In genomic region chrX:154174356-154174755, GRCh38 we compare ENCODE assay signal across 2 cellular contexts. TPM values are rescaled to one million over a fixed set of nuclear protein-coding genes. Genes with fewer than 3 reads are reported as not detected.
"Had no signal": no experiment of that assay in that cellular context is flagged by ENCODE, and none has a peak within 500 bp of the region (broad histone marks: within the 10 kb centered on the region; RNA-seq: fewer than 3 reads in every experiment).

No MANE protein-coding gene starts in this region.

RNA-seq across cellular contexts. Expression of gene OPN1MW, which starts 8.0 kb away (rescaled TPM):
- total RNA-seq: G401, GM12878 had no signal
- polyA plus RNA-seq: GM12878 had no signal

RNA-seq across cellular contexts. Expression of gene OPN1LW, which starts 30.3 kb away (rescaled TPM):
- total RNA-seq: G401, GM12878 had no signal
- polyA plus RNA-seq: GM12878 had no signal

RNA-seq across cellular contexts. Expression of gene OPN1MW2, which starts 45.2 kb away (rescaled TPM):
- total RNA-seq: G401, GM12878 had no signal
- polyA plus RNA-seq: GM12878 had no signal
